1 cellular context compared by ENCODE assay signal in the genomic region with DNA sequence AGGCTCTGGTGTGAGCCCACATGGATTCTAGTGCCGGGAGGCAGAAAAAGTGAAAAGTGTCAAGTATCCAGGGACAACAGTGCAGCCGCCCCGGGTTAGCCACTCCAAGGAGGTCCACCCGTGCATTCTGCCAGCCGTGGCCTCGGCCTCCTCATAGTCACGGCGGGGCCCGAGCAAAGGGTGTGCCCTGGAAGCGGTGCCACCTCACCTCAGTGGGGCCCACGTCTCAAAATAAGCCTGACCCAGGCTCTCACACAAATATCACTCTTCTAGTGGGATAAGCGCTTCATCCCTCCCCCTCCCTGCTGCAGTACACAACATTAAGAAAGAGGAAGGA.
TF ChIP-seq lines count a peak whose summit lies in the region.

No MANE protein-coding gene starts in this region.

TF ChIP-seq in HCT116, 20 proteins besides CTCF, POLR2A, EP300 and RAD21 (continued from another document):
- TF ChIP-seq, protein P1, sequence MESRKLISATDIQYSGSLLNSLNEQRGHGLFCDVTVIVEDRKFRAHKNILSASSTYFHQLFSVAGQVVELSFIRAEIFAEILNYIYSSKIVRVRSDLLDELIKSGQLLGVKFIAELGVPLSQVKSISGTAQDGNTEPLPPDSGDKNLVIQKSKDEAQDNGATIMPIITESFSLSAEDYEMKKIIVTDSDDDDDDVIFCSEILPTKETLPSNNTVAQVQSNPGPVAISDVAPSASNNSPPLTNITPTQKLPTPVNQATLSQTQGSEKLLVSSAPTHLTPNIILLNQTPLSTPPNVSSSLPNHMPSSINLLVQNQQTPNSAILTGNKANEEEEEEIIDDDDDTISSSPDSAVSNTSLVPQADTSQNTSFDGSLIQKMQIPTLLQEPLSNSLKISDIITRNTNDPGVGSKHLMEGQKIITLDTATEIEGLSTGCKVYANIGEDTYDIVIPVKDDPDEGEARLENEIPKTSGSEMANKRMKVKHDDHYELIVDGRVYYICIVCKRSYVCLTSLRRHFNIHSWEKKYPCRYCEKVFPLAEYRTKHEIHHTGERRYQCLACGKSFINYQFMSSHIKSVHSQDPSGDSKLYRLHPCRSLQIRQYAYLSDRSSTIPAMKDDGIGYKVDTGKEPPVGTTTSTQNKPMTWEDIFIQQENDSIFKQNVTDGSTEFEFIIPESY (IDR thresholded peaks at IDR 0.05; ENCODE audit: extremely low read depth, insufficient replicate concordance, low read length): no peak
- TF ChIP-seq FOSL1 (IDR thresholded peaks at IDR 0.05; ENCODE audit: low read depth) (no peak), SRF (IDR thresholded peaks at IDR 0.05; ENCODE audit: low read depth) (no peak), SIN3A (IDR thresholded peaks at IDR 0.05; ENCODE audit: low read depth) (no peak), EGR1 (IDR thresholded peaks at IDR 0.05; ENCODE audit: low read depth) (no peak), POLR2AphosphoS5 (IDR thresholded peaks at IDR 0.05; ENCODE audit: low read depth, low read length) (no peak), JUND (IDR thresholded peaks at IDR 0.05) (no peak)
